In the genomic region with DNA sequence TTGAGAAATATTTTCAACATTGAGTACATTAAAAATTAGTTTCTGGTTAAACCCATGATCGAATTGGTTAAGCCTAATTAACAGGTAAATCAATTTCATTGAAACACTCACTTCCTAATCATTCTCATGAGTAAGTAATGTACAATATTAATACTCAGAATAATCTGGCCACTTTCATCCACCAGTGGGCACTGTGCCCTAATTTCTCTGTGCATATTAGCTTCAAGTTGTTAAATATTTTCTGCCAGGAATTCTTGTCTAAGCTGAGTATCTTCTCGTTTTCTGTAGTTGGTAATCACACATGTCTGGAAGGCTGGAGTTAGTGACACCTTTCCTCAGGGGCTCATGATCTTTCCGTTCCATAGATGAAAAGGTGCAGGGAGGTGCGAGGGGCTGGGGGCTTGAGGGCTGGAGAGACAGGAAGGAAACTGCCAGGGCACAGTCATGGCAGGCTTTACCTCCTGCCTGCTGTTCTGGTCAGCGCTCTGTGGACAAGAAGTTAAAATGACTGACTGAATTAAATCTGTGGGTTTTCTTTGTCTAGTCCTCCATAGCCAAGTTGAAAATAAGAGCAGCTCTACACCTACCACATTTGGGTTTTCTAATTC, we compare ENCODE assay signal across 8 cellular contexts.
A peak's percentile ranks its signal among the peaks of the same experiment; 100 is the strongest.
DNase-seq lines count a peak whose midpoint lies in the region; ATAC-seq and TF ChIP-seq lines count a peak whose summit lies in the region.

No MANE protein-coding gene starts in this region.

- peak; percentile 68 for TF ChIP-seq CTCF in fibroblast of pulmonary artery (IDR thresholded peaks at IDR 0.05; ENCODE audit: low read length, missing control alignments)

- H3K9me3 Mint-ChIP-seq in activated T-cell treated with anti-CD3 and anti-CD28 coated beads, Interleukin-2, amount 50 U/mL, for 4 hours = no peaks in the 10 kb centered on the region

- no peak overlapping the region for H3K4me3 Mint-ChIP-seq in activated T-cell treated with anti-CD3 and anti-CD28 coated beads, Interleukin-2, amount 50 U/mL, for 4 hours

- peaks cover 8% of the 10 kb centered on the region for H3K27me3 Mint-ChIP-seq in activated T-cell treated with anti-CD3 and anti-CD28 coated beads, Interleukin-2, amount 50 U/mL, for 4 hours (ENCODE audit: low read depth)

- no peaks in the 10 kb centered on the region for H3K36me3 Mint-ChIP-seq in activated T-cell treated with anti-CD3 and anti-CD28 coated beads, Interleukin-2, amount 50 U/mL, for 4 hours (ENCODE audit: insufficient read depth)

- no peak for ATAC-seq in activated T-cell treated with anti-CD3 and anti-CD28 coated beads, Interleukin-2, amount 50 U/mL, for 4 hours
- no peak for ATAC-seq in HG03097 (IDR thresholded peaks at IDR 0.05; ENCODE audit: low FRiP score, unreplicated experiment)

- peak; percentile 67 for TF ChIP-seq RAD21 in Ishikawa (IDR thresholded peaks at IDR 0.05; ENCODE audit: low read depth)

- H3K4me3 ChIP-seq in fibroblast of pulmonary artery (replicated peaks; ENCODE audit: low read depth, low read length) = no peak overlapping the region

- TF ChIP-seq EP300 in Ishikawa (IDR thresholded peaks at IDR 0.05; ENCODE audit: borderline replicate concordance) = no peak

- H3K4me1 Mint-ChIP-seq in activated T-cell treated with anti-CD3 and anti-CD28 coated beads, Interleukin-2, amount 50 U/mL, for 4 hours (ENCODE audit: low read depth) = peaks cover 4% of the 10 kb centered on the region

- DNase-seq in activated T-cell treated with anti-CD3 and anti-CD28 coated beads, Interleukin-2, amount 50 U/mL, for 1 hour = peak; percentile 21
- no peak for DNase-seq in activated T-cell treated with anti-CD3 and anti-CD28 coated beads, Interleukin-2, amount 50 U/mL, for 4 hours
- DNase-seq in T1000 (lab: John Stamatoyannopoulos, UW) (peak; percentile 2), fibroblast of pulmonary artery (ENCODE audit: low read depth) (peak; percentile 66), HuH-7 (ENCODE audit: low spot score) (no peak)
- DNase-seq in stimulated activated CD4-positive, alpha-beta T cell treated with anti-CD3 and anti-CD28 coated beads, Interleukin-4, amount 100 ng/mL, for 24 hours = peak; percentile 8

TF ChIP-seq in Ishikawa, 13 proteins besides CTCF, POLR2A, EP300 and RAD21:
- no peak for TF ChIP-seq TEAD4 (IDR thresholded peaks at IDR 0.05)
- no peak for TF ChIP-seq TAF1 (IDR thresholded peaks at IDR 0.05; ENCODE audit: low read depth)
- TF ChIP-seq CEBPB (IDR thresholded peaks at IDR 0.05) = no peak

Comparison
In these comparisons a context has a peak if more than half of its experiments do, and no peak if none do; other contexts are left out.
1. DNase-seq: peak in activated T-cell treated with anti-CD3 and anti-CD28 coated beads, Interleukin-2, amount 50 U/mL, for 1 hour (single experiment), T1000 (single experiment), fibroblast of pulmonary artery (single experiment) and stimulated activated CD4-positive, alpha-beta T cell treated with anti-CD3 and anti-CD28 coated beads, Interleukin-4, amount 100 ng/mL, for 24 hours (single experiment); none in activated T-cell treated with anti-CD3 and anti-CD28 coated beads, Interleukin-2, amount 50 U/mL, for 4 hours (single experiment) and HuH-7 (single experiment).